1 cellular context compared by ENCODE assay signal in the genomic region with DNA sequence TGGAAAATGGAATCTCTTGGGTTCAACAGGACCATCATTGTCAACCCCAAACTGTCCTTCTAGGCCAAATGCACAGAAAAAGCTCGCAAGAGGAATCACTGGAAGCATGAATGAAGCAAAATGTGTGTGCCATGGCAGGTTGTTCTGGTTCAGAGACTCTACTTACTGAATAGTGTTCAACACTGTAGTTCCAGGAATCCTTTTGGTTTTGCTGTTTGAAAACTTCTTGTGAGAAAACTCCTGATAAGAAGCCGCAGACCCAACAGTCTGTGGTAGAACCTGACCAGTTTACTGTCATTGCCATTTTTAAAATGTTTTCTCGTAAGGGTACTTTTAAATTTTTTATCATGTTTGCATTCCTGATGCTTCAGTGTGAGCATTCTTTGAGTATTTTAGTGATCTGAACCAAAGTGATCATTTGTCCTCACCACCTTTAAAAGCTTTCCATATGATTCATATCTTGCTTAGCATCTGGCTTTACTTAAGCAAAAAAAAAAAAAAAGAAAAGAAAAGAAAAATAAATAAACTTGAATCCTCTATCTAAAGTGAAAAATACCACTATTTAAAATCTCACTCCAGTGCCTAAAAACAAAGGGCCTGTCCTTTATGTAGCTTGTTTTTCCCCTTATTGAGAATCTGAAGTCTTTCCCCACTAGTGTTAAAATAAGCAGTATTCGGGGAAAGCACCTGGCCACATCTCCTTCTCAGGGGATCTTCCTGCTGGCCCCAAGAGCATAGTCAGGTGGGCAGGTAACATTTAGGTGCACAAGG.
TF ChIP-seq lines count a peak whose summit lies in the region.

No MANE protein-coding gene starts in this region.

TF ChIP-seq in SK-N-SH, 30 proteins besides CTCF, POLR2A, EP300 and RAD21 (continued from another document):
- TF ChIP-seq, protein P1, sequence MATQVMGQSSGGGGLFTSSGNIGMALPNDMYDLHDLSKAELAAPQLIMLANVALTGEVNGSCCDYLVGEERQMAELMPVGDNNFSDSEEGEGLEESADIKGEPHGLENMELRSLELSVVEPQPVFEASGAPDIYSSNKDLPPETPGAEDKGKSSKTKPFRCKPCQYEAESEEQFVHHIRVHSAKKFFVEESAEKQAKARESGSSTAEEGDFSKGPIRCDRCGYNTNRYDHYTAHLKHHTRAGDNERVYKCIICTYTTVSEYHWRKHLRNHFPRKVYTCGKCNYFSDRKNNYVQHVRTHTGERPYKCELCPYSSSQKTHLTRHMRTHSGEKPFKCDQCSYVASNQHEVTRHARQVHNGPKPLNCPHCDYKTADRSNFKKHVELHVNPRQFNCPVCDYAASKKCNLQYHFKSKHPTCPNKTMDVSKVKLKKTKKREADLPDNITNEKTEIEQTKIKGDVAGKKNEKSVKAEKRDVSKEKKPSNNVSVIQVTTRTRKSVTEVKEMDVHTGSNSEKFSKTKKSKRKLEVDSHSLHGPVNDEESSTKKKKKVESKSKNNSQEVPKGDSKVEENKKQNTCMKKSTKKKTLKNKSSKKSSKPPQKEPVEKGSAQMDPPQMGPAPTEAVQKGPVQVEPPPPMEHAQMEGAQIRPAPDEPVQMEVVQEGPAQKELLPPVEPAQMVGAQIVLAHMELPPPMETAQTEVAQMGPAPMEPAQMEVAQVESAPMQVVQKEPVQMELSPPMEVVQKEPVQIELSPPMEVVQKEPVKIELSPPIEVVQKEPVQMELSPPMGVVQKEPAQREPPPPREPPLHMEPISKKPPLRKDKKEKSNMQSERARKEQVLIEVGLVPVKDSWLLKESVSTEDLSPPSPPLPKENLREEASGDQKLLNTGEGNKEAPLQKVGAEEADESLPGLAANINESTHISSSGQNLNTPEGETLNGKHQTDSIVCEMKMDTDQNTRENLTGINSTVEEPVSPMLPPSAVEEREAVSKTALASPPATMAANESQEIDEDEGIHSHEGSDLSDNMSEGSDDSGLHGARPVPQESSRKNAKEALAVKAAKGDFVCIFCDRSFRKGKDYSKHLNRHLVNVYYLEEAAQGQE (IDR thresholded peaks at IDR 0.05; ENCODE audit: low read depth, low read length) = no peak
- TF ChIP-seq RFX5 (IDR thresholded peaks at IDR 0.05; ENCODE audit: low read length) = no peak
- TF ChIP-seq FOXJ3 (CRISPR knock-in tag; IDR thresholded peaks at IDR 0.05) = no peak
- TF ChIP-seq ELF1 (IDR thresholded peaks at IDR 0.05) = no peak
- TF ChIP-seq MEF2A (IDR thresholded peaks at IDR 0.05; ENCODE audit: borderline replicate concordance, low read depth) = no peak
- TF ChIP-seq POLR2AphosphoS5 (IDR thresholded peaks at IDR 0.05; ENCODE audit: low read depth, low read length) = peak; percentile 68; the same call in 1 of the 2 replicates
- no peak for TF ChIP-seq MXI1 (IDR thresholded peaks at IDR 0.05; ENCODE audit: low read depth, low read length)
- TF ChIP-seq RCOR1 (IDR thresholded peaks at IDR 0.05; ENCODE audit: low read length) = no peak
- TF ChIP-seq SIN3A (IDR thresholded peaks at IDR 0.05; ENCODE audit: borderline replicate concordance, low read depth, low read length) = no peak
- TF ChIP-seq, protein P2, sequence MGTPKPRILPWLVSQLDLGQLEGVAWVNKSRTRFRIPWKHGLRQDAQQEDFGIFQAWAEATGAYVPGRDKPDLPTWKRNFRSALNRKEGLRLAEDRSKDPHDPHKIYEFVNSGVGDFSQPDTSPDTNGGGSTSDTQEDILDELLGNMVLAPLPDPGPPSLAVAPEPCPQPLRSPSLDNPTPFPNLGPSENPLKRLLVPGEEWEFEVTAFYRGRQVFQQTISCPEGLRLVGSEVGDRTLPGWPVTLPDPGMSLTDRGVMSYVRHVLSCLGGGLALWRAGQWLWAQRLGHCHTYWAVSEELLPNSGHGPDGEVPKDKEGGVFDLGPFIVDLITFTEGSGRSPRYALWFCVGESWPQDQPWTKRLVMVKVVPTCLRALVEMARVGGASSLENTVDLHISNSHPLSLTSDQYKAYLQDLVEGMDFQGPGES (IDR thresholded peaks at IDR 0.05; ENCODE audit: low read depth, low read length) = no peak
- TF ChIP-seq TEAD4 (IDR thresholded peaks at IDR 0.05; ENCODE audit: borderline replicate concordance, insufficient read depth) = peak; percentile 65; the same call in 1 of the 2 replicates
- TF ChIP-seq, protein P3, sequence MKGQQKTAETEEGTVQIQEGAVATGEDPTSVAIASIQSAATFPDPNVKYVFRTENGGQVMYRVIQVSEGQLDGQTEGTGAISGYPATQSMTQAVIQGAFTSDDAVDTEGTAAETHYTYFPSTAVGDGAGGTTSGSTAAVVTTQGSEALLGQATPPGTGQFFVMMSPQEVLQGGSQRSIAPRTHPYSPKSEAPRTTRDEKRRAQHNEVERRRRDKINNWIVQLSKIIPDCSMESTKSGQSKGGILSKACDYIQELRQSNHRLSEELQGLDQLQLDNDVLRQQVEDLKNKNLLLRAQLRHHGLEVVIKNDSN (IDR thresholded peaks at IDR 0.05; ENCODE audit: borderline replicate concordance, low read depth) = no peak
